14 cellular contexts compared by ENCODE assay signal in genomic region chr14:25108959-25109358, GRCh38. TPM values are rescaled to one million over a fixed set of nuclear protein-coding genes. Genes with fewer than 3 reads are reported as not detected.
DNase-seq lines count a peak whose midpoint lies in the region; ATAC-seq, FAIRE-seq and TF ChIP-seq lines count a peak whose summit lies in the region.
"Had no signal": no experiment of that assay in that cellular context is flagged by ENCODE, and none has a peak within 500 bp of the region (broad histone marks: within the 10 kb centered on the region; RNA-seq: fewer than 3 reads in every experiment).

No MANE protein-coding gene starts in this region.

- FAIRE-seq in HepG2 (lab: Jason Lieb, UNC), result no peak

- H3K4me1 ChIP-seq in HepG2 (ENCODE audit: insufficient read depth, low read length) (no peaks in the 10 kb centered on the region), right lobe of liver (no peaks in the 10 kb centered on the region)
- H3K4me1 ChIP-seq: psoas muscle had no signal

- no peak for TF ChIP-seq RAD21 in HepG2 (CRISPR knock-in tag; IDR thresholded peaks at IDR 0.05)

- ATAC-seq in HepG2 (peak; percentile 39; the same call in 1 of the 3 replicates), right lobe of liver (no peak), left colon (peak; percentile 98), HG03108 (IDR thresholded peaks at IDR 0.05; ENCODE audit: unreplicated experiment) (no peak)
- ATAC-seq: activated T-cell treated with anti-CD3 and anti-CD28 coated beads, Interleukin-2, amount 50 U/mL, for 72 hours; HCT116; psoas muscle had no signal

- CTCF ChIA-PET in HepG2 (lab: Yijun Ruan, JAX; ENCODE audit: low intra/inter-chr PET ratio, low total read pairs), result no interaction called here

- H3K36me3 ChIP-seq in HepG2 (replicated peaks in 1 of 2; ENCODE audit: control insufficient read depth in 1 of 2, insufficient read depth in 2 of 2, low read length in 2 of 2), result no peaks in the 10 kb centered on the region
- H3K36me3 ChIP-seq in right lobe of liver, result no peaks in the 10 kb centered on the region

- no peaks in the 10 kb centered on the region for H3K36me3 Mint-ChIP-seq in activated CD4-positive, alpha-beta T cell treated with anti-CD3 and anti-CD28 coated beads, Interleukin-2, amount 10 ng/mL, durations not matched to agents 24 days and 14 days (ENCODE audit: low read depth)

- H3K27me3 Mint-ChIP-seq in activated CD4-positive, alpha-beta T cell treated with anti-CD3 and anti-CD28 coated beads, Interleukin-2, amount 10 ng/mL, durations not matched to agents 24 days and 14 days, result peaks cover 2% of the 10 kb centered on the region

- no peak overlapping the region for H3K4me3 Mint-ChIP-seq in activated CD4-positive, alpha-beta T cell treated with anti-CD3 and anti-CD28 coated beads, Interleukin-2, amount 10 ng/mL, durations not matched to agents 24 days and 14 days
- H3K4me3 Mint-ChIP-seq: activated T-cell treated with anti-CD3 and anti-CD28 coated beads, Interleukin-2, amount 50 U/mL, for 72 hours; stimulated activated naive CD8-positive, alpha-beta T cell treated with anti-CD3 and anti-CD28 coated beads, Interleukin-15, Interleukin-2, amounts not matched to agents 100 ng/mL and 50 ng/mL, for 24 hours had no signal

- DNase-seq in HepG2 (ENCODE audit: low spot score), result peak; percentile 32
- DNase-seq in right lobe of liver, result no peak
- DNase-seq in NCI-H345 treated with DMSO at 0.1 percent for 48 hours (lab: John Stamatoyannopoulos, UW; ENCODE audit: unreplicated experiment), result peak; percentile 38
- DNase-seq in left colon, result peak; percentile 69 to 75
- DNase-seq in dedifferentiated amniotic fluid mesenchymal stem cell (ENCODE audit: extremely low spot score), result no peak
- DNase-seq in activated CD4-positive, alpha-beta T cell treated with anti-CD3 and anti-CD28 coated beads, Interleukin-2, amount 10 ng/mL, durations not matched to agents 24 days and 14 days, result no peak
- no peak for DNase-seq in activated CD4-positive, alpha-beta T cell treated with anti-CD3 and anti-CD28 coated beads, Interleukin-2, amount 50 U/mL, for 48 hours
- DNase-seq: activated CD4-positive, CD25-positive, alpha-beta regulatory T cell treated with anti-CD3 and anti-CD28 coated beads, Interleukin-2, amount 50 U/mL, for 72 hours; activated T-cell treated with anti-CD3 and anti-CD28 coated beads, Interleukin-2, amount 50 U/mL, for 72 hours; NCI-H1436; psoas muscle had no signal

- H3K27me3 ChIP-seq in HepG2 (ENCODE audit: control insufficient read depth in 1 of 2, insufficient read depth in 2 of 2, low read length in 2 of 2) (no peaks in the 10 kb centered on the region), right lobe of liver (no peaks in the 10 kb centered on the region)

- no peaks in the 10 kb centered on the region for H3K9me3 ChIP-seq in HepG2 (ENCODE audit: low read length)
- H3K9me3 ChIP-seq in right lobe of liver, result no peaks in the 10 kb centered on the region
- H3K9me3 ChIP-seq: psoas muscle had no signal

- no peak overlapping the region for H2AFZ ChIP-seq in HepG2 (ENCODE audit: low read length)

- H4K20me1 ChIP-seq in HepG2 (ENCODE audit: insufficient read depth, low read length), result no peaks in the 10 kb centered on the region

- no peak overlapping the region for H3K27ac ChIP-seq in HepG2 (ENCODE audit: extremely low read length, insufficient read depth, low read length)
- no peak overlapping the region for H3K27ac ChIP-seq in right lobe of liver
- H3K27ac ChIP-seq: psoas muscle had no signal

- in situ Hi-C loops in HepG2 (cut with HindIII; ENCODE audit: extremely low pct_ligation_motif_present, low pct_unique_long_range_greater_than_20kb), result no loop called here

- H3K79me2 ChIP-seq in HepG2 (ENCODE audit: insufficient read depth, low read length), result no peaks in the 10 kb centered on the region

- H3K9me3 Mint-ChIP-seq in activated CD4-positive, alpha-beta T cell treated with anti-CD3 and anti-CD28 coated beads, Interleukin-2, amount 10 ng/mL, durations not matched to agents 24 days and 14 days, result no peaks in the 10 kb centered on the region
- H3K9me3 Mint-ChIP-seq: stimulated activated naive CD8-positive, alpha-beta T cell treated with anti-CD3 and anti-CD28 coated beads, Interleukin-15, Interleukin-2, amounts not matched to agents 100 ng/mL and 50 ng/mL, for 24 hours had no signal

- intact Hi-C loops in HepG2 (cut with micrococcal nuclease; ENCODE audit: unreplicated experiment), result no loop called here
- intact Hi-C loops in right lobe of liver (cut with DNase I), result no loop called here
- intact Hi-C loops in left colon (cut with DNase I, micrococcal nuclease), result no loop called here
- intact Hi-C loops in activated CD4-positive, alpha-beta T cell treated with anti-CD3 and anti-CD28 coated beads, Interleukin-2, amount 10 ng/mL, durations not matched to agents 24 days and 14 days (cut with micrococcal nuclease), result no loop called here

- no peak for TF ChIP-seq EP300 in HepG2 (IDR thresholded peaks at IDR 0.05; ENCODE audit: low read depth in 2 of 2, low read length in 2 of 2)
- TF ChIP-seq EP300 in HepG2 (CRISPR knock-in tag; IDR thresholded peaks at IDR 0.05; ENCODE audit: borderline replicate concordance), result no peak

- 21% methylated on average over 2 of the region's 2 CpGs for WGBS in HepG2 (ENCODE audit: low lambda C conversion rate)
- no CpG with 5 or more reads among the region's 2 CpGs for WGBS in right lobe of liver (ENCODE audit: insufficient coverage, low coverage, low lambda C conversion rate, missing lambda C conversion rate)

- no peak overlapping the region for H3K9ac ChIP-seq in HepG2 (ENCODE audit: insufficient read depth, low read depth, low read length)

- POLR2A ChIA-PET in HepG2 (lab: Yijun Ruan, JAX), result no interaction called here

- no peak overlapping the region for H3K27ac Mint-ChIP-seq in activated CD4-positive, alpha-beta T cell treated with anti-CD3 and anti-CD28 coated beads, Interleukin-2, amount 10 ng/mL, durations not matched to agents 24 days and 14 days
- H3K27ac Mint-ChIP-seq: activated T-cell treated with anti-CD3 and anti-CD28 coated beads, Interleukin-2, amount 50 U/mL, for 72 hours; stimulated activated naive CD8-positive, alpha-beta T cell treated with anti-CD3 and anti-CD28 coated beads, Interleukin-15, Interleukin-2, amounts not matched to agents 100 ng/mL and 50 ng/mL, for 24 hours had no signal

- TF ChIP-seq POLR2A in HepG2 (IDR thresholded peaks at IDR 0.05; ENCODE audit: insufficient read depth in 1 of 2, low read depth in 2 of 2, low read length in 2 of 2) (no peak), right lobe of liver (IDR thresholded peaks at IDR 0.05) (no peak)

- TF ChIP-seq CTCF in HepG2 (CRISPR knock-in tag; IDR thresholded peaks at IDR 0.05) (no peak), right lobe of liver (IDR thresholded peaks at IDR 0.05) (no peak)

- BruUV-seq in HepG2 (replicated peaks; lab: Mats Ljungman, UMichigan), result no TSS peak

- no peak overlapping the region for H3K4me2 ChIP-seq in HepG2 (ENCODE audit: low read depth, low read length)

- no peaks in the 10 kb centered on the region for H3K4me1 Mint-ChIP-seq in activated CD4-positive, alpha-beta T cell treated with anti-CD3 and anti-CD28 coated beads, Interleukin-2, amount 10 ng/mL, durations not matched to agents 24 days and 14 days

- H3K4me3 ChIP-seq in HepG2 (replicated peaks in 1 of 3; ENCODE audit: insufficient read depth in 1 of 3, low read depth in 2 of 3, low read length in 3 of 3) (no peak overlapping the region), right lobe of liver (no peak overlapping the region)
- H3K4me3 ChIP-seq: psoas muscle had no signal

TF ChIP-seq in HepG2, 621 proteins besides CTCF, POLR2A, EP300 and RAD21:
- TF ChIP-seq LCORL (IDR thresholded peaks at IDR 0.05), result peak; percentile 81
- TF ChIP-seq LCORL (CRISPR knock-in tag; IDR thresholded peaks at IDR 0.05), result no peak
- no peak for TF ChIP-seq KAT7 (CRISPR knock-in tag; IDR thresholded peaks at IDR 0.05; ENCODE audit: borderline replicate concordance)

RNA-seq across cellular contexts. Expression of gene STXBP6, which starts 59.0 kb away (rescaled TPM):
- total RNA-seq in HepG2 (2016; rRNA removed; fragmentation: Illumina TruSeq; extraction: Trizol), result 35.3 and 43.2 TPM in 2 replicates
- total RNA-seq in HepG2 (2016; cell fraction: cytosol; rRNA removed; fragmentation: Illumina TruSeq; extraction: Trizol; ENCODE audit: low read depth), result 21.2 TPM in 2 replicates
- 31.7 and 46.6 TPM in 2 replicates for total RNA-seq in HepG2 (2016; cell fraction: insoluble cytoplasmic fraction; rRNA removed; fragmentation: Illumina TruSeq; extraction: Trizol)
- total RNA-seq in HepG2 (2016; cell fraction: membrane; rRNA removed; fragmentation: Illumina TruSeq; extraction: Trizol), result 28.9 and 30.6 TPM in 2 replicates
- total RNA-seq in HepG2 (2016; cell fraction: nucleus; rRNA removed; fragmentation: Illumina TruSeq; extraction: Trizol), result 26.2 and 27.2 TPM in 2 replicates
- 32.3 and 42.8 TPM in 2 replicates for polyA plus RNA-seq in HepG2 (2011; rRNA removed)
- polyA plus RNA-seq in HepG2 (2011; cell fraction: cytosol; rRNA removed), result 26.8 and 33.4 TPM in 2 replicates
- 10.0 and 11.5 TPM in 2 replicates for polyA plus RNA-seq in HepG2 (2011; cell fraction: nucleus; rRNA removed)
- 25.5 and 27.7 TPM in 2 replicates for polyA plus RNA-seq in HepG2 (2012)
- 19.0 and 23.1 TPM in 2 replicates for polyA plus RNA-seq in HepG2 (2016; cell fraction: cytosol; fragmentation: Illumina TruSeq; extraction: Trizol; ENCODE audit: low read depth)
- polyA plus RNA-seq in HepG2 (2016; cell fraction: insoluble cytoplasmic fraction; fragmentation: Illumina TruSeq; extraction: Trizol; ENCODE audit: low read depth), result 51.3 and 53.4 TPM in 2 replicates
- polyA plus RNA-seq in HepG2 (2016; cell fraction: membrane; fragmentation: Illumina TruSeq; extraction: Trizol; ENCODE audit: low read depth), result 25.8 and 28.4 TPM in 2 replicates
- 24.0 and 27.2 TPM in 2 replicates for polyA plus RNA-seq in HepG2 (2016; cell fraction: nucleus; fragmentation: Illumina TruSeq; extraction: Trizol; ENCODE audit: insufficient read depth, low read depth)
- 3.0 and 26.4 TPM in 2 replicates for polyA minus RNA-seq in HepG2 (2011; rRNA and poly(A)+ RNA removed; ENCODE audit: low replicate concordance)
- polyA minus RNA-seq in HepG2 (2011; cell fraction: cytosol; rRNA and poly(A)+ RNA removed), result 19.6 and 20.8 TPM in 2 replicates
- polyA minus RNA-seq in HepG2 (2011; cell fraction: nucleus; rRNA and poly(A)+ RNA removed), result 53.4 and 53.6 TPM in 2 replicates
- 1 to 10 TPM in 4 of 6 experiments, under 1 TPM in 2; 0.55 to 1.7 (median 1.1) TPM for total RNA-seq in right lobe of liver
- 10 to 100 TPM; 19.9 to 28.3 TPM for total RNA-seq in left colon
- total RNA-seq in activated CD4-positive, alpha-beta T cell treated with anti-CD3 and anti-CD28 coated beads, Interleukin-2, amount 10 ng/mL, durations not matched to agents 24 days and 14 days, result not detected in 2 replicates
- total RNA-seq: activated T-cell treated with anti-CD3 and anti-CD28 coated beads, Interleukin-2, amount 50 U/mL, for 72 hours had no signal

Comparison
In these comparisons a context has a peak if more than half of its experiments do, and no peak if none do; other contexts are left out.
1. ATAC-seq: peak in HepG2 (single experiment) and left colon (single experiment); none in right lobe of liver (0 of 4) and HG03108 (single experiment).
2. DNase-seq: peak in HepG2 (single experiment), NCI-H345 treated with DMSO at 0.1 percent for 48 hours (single experiment) and left colon (2 of 2); none in right lobe of liver (0 of 3), dedifferentiated amniotic fluid mesenchymal stem cell (single experiment), activated CD4-positive, alpha-beta T cell treated with anti-CD3 and anti-CD28 coated beads, Interleukin-2, amount 10 ng/mL, durations not matched to agents 24 days and 14 days (single experiment) and activated CD4-positive, alpha-beta T cell treated with anti-CD3 and anti-CD28 coated beads, Interleukin-2, amount 50 U/mL, for 48 hours (0 of 2).
3. RNA of gene STXBP6, which starts 59.0 kb away (total RNA-seq): 21.2 to 46.6 TPM in HepG2 and 19.9 to 28.3 TPM in left colon; 0.55 to 1.7 TPM in right lobe of liver and not detected in activated CD4-positive, alpha-beta T cell treated with anti-CD3 and anti-CD28 coated beads, Interleukin-2, amount 10 ng/mL, durations not matched to agents 24 days and 14 days; every median in the first group is over 4 times any median in the second.